ENCODE assay signal across 29 cellular contexts in the genomic region with DNA sequence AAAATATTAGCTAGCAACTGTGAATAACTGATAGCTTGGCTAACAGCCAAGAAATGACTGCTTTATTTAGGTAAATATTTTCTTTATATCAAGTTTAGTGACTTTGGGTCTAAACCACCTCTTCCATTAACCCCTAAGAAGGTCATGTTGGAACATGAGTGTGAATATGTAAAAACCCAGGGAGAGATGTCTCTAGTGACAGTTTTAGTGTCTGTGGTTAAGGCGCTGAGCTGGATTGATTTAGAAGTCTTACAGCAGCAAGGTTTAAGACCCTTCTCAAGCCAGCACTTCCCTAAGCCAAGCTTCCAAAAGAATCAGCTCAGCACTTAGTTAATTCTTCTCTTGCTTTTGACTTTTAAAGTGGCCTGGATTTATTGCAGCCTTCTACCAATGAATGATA. TPM values are rescaled to one million over a fixed set of nuclear protein-coding genes. Genes with fewer than 3 reads are reported as not detected.
DNase-seq lines count a peak whose midpoint lies in the region; ATAC-seq, FAIRE-seq and TF ChIP-seq lines count a peak whose summit lies in the region.
"Had no signal": no experiment of that assay in that cellular context is flagged by ENCODE, and none has a peak within 500 bp of the region (broad histone marks: within the 10 kb centered on the region; RNA-seq: fewer than 3 reads in every experiment).

No MANE protein-coding gene starts in this region.

- H3K27ac ChIP-seq in K562 (ENCODE audit: extremely low read depth, low read depth, low read length) = no peak overlapping the region
- H3K27ac ChIP-seq: BLaER1 treated with 17β-estradiol and CSF1 and Interleukin-3, amounts not matched to agents 10 nM and 100 nM; SK-N-MC had no signal

- no peaks in the 10 kb centered on the region for H3K9me1 ChIP-seq in K562 (ENCODE audit: control insufficient read depth, insufficient read depth, low read length)

- H4K20me1 ChIP-seq in K562 (replicated peaks; ENCODE audit: control insufficient read depth, insufficient read depth, low read length) = no peaks in the 10 kb centered on the region
- H4K20me1 ChIP-seq: BLaER1 treated with 17β-estradiol and CSF1 and Interleukin-3, amounts not matched to agents 10 nM and 100 nM had no signal

- no peak overlapping the region for H2AFZ ChIP-seq in K562 (ENCODE audit: low read depth, low read length)

- no peaks in the 10 kb centered on the region for H3K79me2 ChIP-seq in K562 (ENCODE audit: control insufficient read depth, insufficient read depth, low read length)

- no peak for TF ChIP-seq CTCF in K562 (IDR thresholded peaks at IDR 0.05 in 2 of 3, conservative IDR thresholded peaks at IDR 0.05 in 1 of 3; ENCODE audit: insufficient read depth in 2 of 3, low read depth in 1 of 3, low read length in 3 of 3)

- FAIRE-seq in K562 (lab: Jason Lieb, UNC) = no peak
- FAIRE-seq: A204.1, G401.6, GM12878, RCC 7860 had no signal

- CTCF ChIA-PET in K562 (lab: Yijun Ruan, JAX; ENCODE audit: low intra/inter-chr PET ratio) = no interaction called here
- CTCF ChIA-PET in activated CD4-positive, alpha-beta memory T cell treated with anti-CD3 and anti-CD28 coated beads for 36 hours (lab: Charles Lee) = interaction anchor here (0.6 to 1.6 kb wide), 3 partner anchors 10 to 12 kb away, joined by 3 to 4 read pairs (median 3); no protein-coding TSS in a partner anchor

- POLR2A ChIA-PET in K562 (lab: Yijun Ruan, JAX) = interaction anchor here (0.8 kb wide), 1 partner anchor 12 kb away, joined by 6 read pairs; the partner anchor contains the start of gene SIRT5
- POLR2A ChIA-PET in activated CD4-positive, alpha-beta memory T cell treated with anti-CD3 and anti-CD28 coated beads for 36 hours (lab: Charles Lee) = interaction anchor here (1.8 kb wide), 1 partner anchor 11 kb away, joined by 4 read pairs; the partner anchor contains the start of gene SIRT5

- H3K27ac Mint-ChIP-seq in activated CD4-positive, alpha-beta memory T cell treated with anti-CD3 and anti-CD28 coated beads for 36 hours = no peak overlapping the region
- H3K27ac Mint-ChIP-seq: CD4-positive, alpha-beta memory T cell; T-helper 1 cell treated with Interleukin-12 subunit alpha and Interleukin-12 subunit beta and Interleukin-4 antibody, amounts not matched to agents 30 μg/mL and 1 μg/mL, for 36 hours had no signal

- H3K4me1 Mint-ChIP-seq in activated CD4-positive, alpha-beta memory T cell treated with anti-CD3 and anti-CD28 coated beads for 36 hours (ENCODE audit: low read depth) = no peaks in the 10 kb centered on the region
- H3K4me1 Mint-ChIP-seq: CD4-positive, alpha-beta memory T cell had no signal

- no peaks in the 10 kb centered on the region for H3K36me3 Mint-ChIP-seq in activated CD4-positive, alpha-beta memory T cell treated with anti-CD3 and anti-CD28 coated beads for 36 hours
- H3K36me3 Mint-ChIP-seq: CD4-positive, alpha-beta memory T cell had no signal

- H3K27me3 Mint-ChIP-seq in activated CD4-positive, alpha-beta memory T cell treated with anti-CD3 and anti-CD28 coated beads for 36 hours = peaks cover 4% of the 10 kb centered on the region

- no peak for TF ChIP-seq POLR2A in K562 (conservative IDR thresholded peaks at IDR 0.05)

- 47% methylated on average over 1 of the region's 1 CpG for WGBS in K562 (ENCODE audit: insufficient coverage, low coverage, missing lambda C conversion rate)

- DNase-seq in GDM1 (lab: John Stamatoyannopoulos, UW) (peak; percentile 15), KBM-7 (peak; percentile 69), NCI-H82 (lab: John Stamatoyannopoulos, UW) (peak; percentile 62), K562 (ENCODE audit: extremely low read depth in 1 of 4, low spot score in 3 of 4) (no peak), amniotic stem cell (lab: John Stamatoyannopoulos, UW) (no peak), HuH-7.5 (ENCODE audit: low spot score) (no peak), cerebellar cortex (ENCODE audit: low spot score) (no peak)
- no peak for DNase-seq in activated CD4-positive, alpha-beta memory T cell treated with anti-CD3 and anti-CD28 coated beads for 36 hours
- DNase-seq: AML-193; CD4-positive, alpha-beta memory T cell; COR-L47; KG1; MM.1S; NCI-H1105; NCI-H146; NCI-H1930; NCI-H2107; NCI-H524; NCI-H774; OCI-M1; SIG-M5 had no signal

- no peaks in the 10 kb centered on the region for H3K4me1 ChIP-seq in K562 (replicated peaks in 1 of 2; ENCODE audit: control insufficient read depth in 2 of 2, insufficient read depth in 2 of 2, low read length in 2 of 2)

- in situ Hi-C loops in KBM-7 (cut with MboI; ENCODE audit: low pct_unique_long_range_greater_than_20kb, low sequenced_read_pairs) = no loop called here
- in situ Hi-C loops in K562 (cut with MboI) = no loop called here

- H3K9me3 ChIP-seq in K562 (replicated peaks; ENCODE audit: control insufficient read depth, insufficient read depth, low read depth, low read length) = no peaks in the 10 kb centered on the region
- H3K9me3 ChIP-seq: BLaER1 treated with 17β-estradiol and CSF1 and Interleukin-3, amounts not matched to agents 10 nM and 100 nM had no signal

- no TSS peak for BruUV-seq in K562 (replicated peaks; lab: Mats Ljungman, UMichigan)

- no peak overlapping the region for H3K9ac ChIP-seq in K562 (ENCODE audit: insufficient read depth in 1 of 2, low read depth in 2 of 2, low read length in 2 of 2)
- H3K9ac ChIP-seq: BLaER1 treated with 17β-estradiol and CSF1 and Interleukin-3, amounts not matched to agents 10 nM and 100 nM had no signal

- H3K4me3 ChIP-seq in K562 = no peak overlapping the region
- H3K4me3 ChIP-seq: BLaER1 treated with 17β-estradiol and CSF1 and Interleukin-3, amounts not matched to agents 10 nM and 100 nM; GM12878; SK-N-MC had no signal

- H3K27me3 ChIP-seq in K562 (ENCODE audit: control insufficient read depth in 2 of 2, insufficient read depth in 2 of 2, low read length in 2 of 2) = peaks cover 0 to 11% of the 10 kb centered on the region in 2 experiments; a peak in 1 of 5 replicates
- H3K27me3 ChIP-seq: BLaER1 treated with 17β-estradiol and CSF1 and Interleukin-3, amounts not matched to agents 10 nM and 100 nM had no signal

- no peak overlapping the region for H3K4me2 ChIP-seq in K562 (ENCODE audit: insufficient read depth, low read length)
- H3K4me2 ChIP-seq: BLaER1 treated with 17β-estradiol and CSF1 and Interleukin-3, amounts not matched to agents 10 nM and 100 nM had no signal

- H3K36me3 ChIP-seq in K562 (ENCODE audit: control insufficient read depth, insufficient read depth, low read length) = no peaks in the 10 kb centered on the region
- H3K36me3 ChIP-seq: BLaER1 treated with 17β-estradiol and CSF1 and Interleukin-3, amounts not matched to agents 10 nM and 100 nM had no signal

- no peak overlapping the region for H3K4me3 Mint-ChIP-seq in activated CD4-positive, alpha-beta memory T cell treated with anti-CD3 and anti-CD28 coated beads for 36 hours
- H3K4me3 Mint-ChIP-seq: CD4-positive, alpha-beta memory T cell; T-helper 1 cell treated with Interleukin-12 subunit alpha and Interleukin-12 subunit beta and Interleukin-4 antibody, amounts not matched to agents 30 μg/mL and 1 μg/mL, for 36 hours had no signal

- TF ChIP-seq RAD21 in K562 (CRISPR knock-in tag; conservative IDR thresholded peaks at IDR 0.05 in 1 of 2, IDR thresholded peaks at IDR 0.05 in 1 of 2) = no peak

- no peaks in the 10 kb centered on the region for H3K9me3 Mint-ChIP-seq in activated CD4-positive, alpha-beta memory T cell treated with anti-CD3 and anti-CD28 coated beads for 36 hours
- H3K9me3 Mint-ChIP-seq: CD4-positive, alpha-beta memory T cell; T-helper 1 cell treated with Interleukin-12 subunit alpha and Interleukin-12 subunit beta and Interleukin-4 antibody, amounts not matched to agents 30 μg/mL and 1 μg/mL, for 36 hours had no signal

- no peak for ATAC-seq in K562
- ATAC-seq: GM12878, HCT116 had no signal

- TF ChIP-seq EP300 in K562 (IDR thresholded peaks at IDR 0.05; ENCODE audit: low read length) = no peak

- intact Hi-C loops in K562 (cut with micrococcal nuclease) = no loop called here
- intact Hi-C loops in activated CD4-positive, alpha-beta memory T cell treated with anti-CD3 and anti-CD28 coated beads for 36 hours (cut with micrococcal nuclease) = no loop called here

RNA-seq across cellular contexts. Expression of gene SIRT5, which starts 11.4 kb away (rescaled TPM):
- total RNA-seq in K562 (2011; cell fraction: chromatin; rRNA removed; ENCODE audit: low replicate concordance) = 14.1 and 21.0 TPM in 2 replicates
- total RNA-seq in K562 (2011; cell fraction: nucleolus; rRNA removed) = 9.3 and 10.0 TPM in 2 replicates
- 16.4 and 25.4 TPM in 2 replicates for total RNA-seq in K562 (2011; cell fraction: nucleoplasm; rRNA removed)
- total RNA-seq in K562 (2014; rRNA removed) (7.4 and 8.6 TPM in 2 replicates), K562 (2014; rRNA removed; fragmentation: Illumina TruSeq; extraction: Trizol) (11.6 and 15.0 TPM in 2 replicates), K562 (2015; rRNA removed; fragmentation: Illumina TruSeq; extraction: Trizol) (10.0 and 13.4 TPM in 2 replicates), K562 (2021) (8.6 and 8.7 TPM in 2 replicates)
- polyA plus RNA-seq in K562 (2011; rRNA removed) (9.2 and 11.4 TPM in 2 replicates), K562 (2014; fragmentation: Illumina TruSeq; extraction: Trizol) (12.5 and 15.7 TPM in 2 replicates), K562 (2014; fragmentation: Nextera tagmentation; extraction: Ambion mirVana) (1 to 10 TPM; 2.1 to 2.3 TPM), K562 (2014; rRNA removed) (11.7 and 15.7 TPM in 2 replicates)
- 7.1 and 7.7 TPM in 2 replicates for polyA plus RNA-seq in K562 (2011; cell fraction: cytosol; rRNA removed)
- 11.8 and 16.3 TPM in 2 replicates for polyA plus RNA-seq in K562 (2011; cell fraction: nucleus; rRNA removed)
- polyA plus RNA-seq in K562 (2012) = 9.1 and 15.2 TPM in 2 replicates
- 6.5 TPM in 2 replicates for polyA minus RNA-seq in K562 (2011; rRNA and poly(A)+ RNA removed)
- 3.3 and 3.4 TPM in 2 replicates for polyA minus RNA-seq in K562 (2011; cell fraction: cytosol; rRNA and poly(A)+ RNA removed)
- polyA minus RNA-seq in K562 (2011; cell fraction: nucleus; rRNA and poly(A)+ RNA removed) = 7.8 and 8.2 TPM in 2 replicates
- 10 to 100 TPM in 1 of 2 experiments, 1 to 10 TPM in 1; 9.9 to 10.4 TPM for total RNA-seq in activated CD4-positive, alpha-beta memory T cell treated with anti-CD3 and anti-CD28 coated beads for 36 hours

RNA-seq across cellular contexts. Expression of gene NOL7, which starts 52.1 kb away (rescaled TPM):
- 19.4 and 35.8 TPM in 2 replicates for total RNA-seq in K562 (2011; cell fraction: chromatin; rRNA removed; ENCODE audit: low replicate concordance)
- total RNA-seq in K562 (2011; cell fraction: nucleolus; rRNA removed) = 26.6 and 26.8 TPM in 2 replicates
- total RNA-seq in K562 (2011; cell fraction: nucleoplasm; rRNA removed) = 28.4 and 33.0 TPM in 2 replicates
- total RNA-seq in K562 (2014; rRNA removed) (199 and 235 TPM in 2 replicates), K562 (2014; rRNA removed; fragmentation: Illumina TruSeq; extraction: Trizol) (167 and 196 TPM in 2 replicates), K562 (2015; rRNA removed; fragmentation: Illumina TruSeq; extraction: Trizol) (159 and 162 TPM in 2 replicates), K562 (2021) (137 and 146 TPM in 2 replicates)
- polyA plus RNA-seq in K562 (2011; rRNA removed) (47.0 and 79.2 TPM in 2 replicates), K562 (2014; fragmentation: Illumina TruSeq; extraction: Trizol) (157 and 177 TPM in 2 replicates), K562 (2014; fragmentation: Nextera tagmentation; extraction: Ambion mirVana) (10 to 100 TPM; 19.4 to 23.4 TPM), K562 (2014; rRNA removed) (214 TPM in 2 replicates)
- polyA plus RNA-seq in K562 (2011; cell fraction: cytosol; rRNA removed) = 31.3 and 35.5 TPM in 2 replicates
- polyA plus RNA-seq in K562 (2011; cell fraction: nucleus; rRNA removed) = 23.3 and 29.9 TPM in 2 replicates
- polyA plus RNA-seq in K562 (2012) = 125 and 138 TPM in 2 replicates
- 22.9 and 25.8 TPM in 2 replicates for polyA minus RNA-seq in K562 (2011; rRNA and poly(A)+ RNA removed)
- 20.5 and 24.8 TPM in 2 replicates for polyA minus RNA-seq in K562 (2011; cell fraction: cytosol; rRNA and poly(A)+ RNA removed)
- polyA minus RNA-seq in K562 (2011; cell fraction: nucleus; rRNA and poly(A)+ RNA removed) = 17.0 and 21.9 TPM in 2 replicates
- total RNA-seq in activated CD4-positive, alpha-beta memory T cell treated with anti-CD3 and anti-CD28 coated beads for 36 hours = 10 to 100 TPM; 88.0 to 94.9 TPM

Comparison
In these comparisons a context has a peak if more than half of its experiments do, and no peak if none do; other contexts are left out.
1. DNase-seq: peak in GDM1 (single experiment), KBM-7 (single experiment) and NCI-H82 (single experiment); none in K562 (0 of 4), activated CD4-positive, alpha-beta memory T cell treated with anti-CD3 and anti-CD28 coated beads for 36 hours (single experiment), amniotic stem cell (single experiment), HuH-7.5 (single experiment) and cerebellar cortex (single experiment).